9 cellular contexts compared by ENCODE assay signal in genomic region chr7:5847291-5847690, GRCh38. TPM values are rescaled to one million over a fixed set of nuclear protein-coding genes. Genes with fewer than 3 reads are reported as not detected.
"Had no signal": no experiment of that assay in that cellular context is flagged by ENCODE, and none has a peak within 500 bp of the region (broad histone marks: within the 10 kb centered on the region; RNA-seq: fewer than 3 reads in every experiment).

No MANE protein-coding gene starts in this region.

RNA-seq across cellular contexts. Expression of gene OCM, which starts 33.3 kb away (rescaled TPM):
- total RNA-seq: activated CD4-positive, alpha-beta T cell treated with anti-CD3 and anti-CD28 coated beads for 36 hours; activated CD8-positive, alpha-beta memory T cell treated with anti-CD3 and anti-CD28 coated beads, Interleukin-2, amount 10 ng/mL, durations not matched to agents 7 days and 5 days; activated CD8-positive, alpha-beta T cell treated with anti-CD3 and anti-CD28 coated beads, Interleukin-2, amount 10 ng/mL, durations not matched to agents 7 days and 5 days; activated T-helper 2 cell treated with anti-CD3 and anti-CD28 coated beads, Interferon-gamma antibody, Interleukin-2, Interleukin-4, amounts not matched to agents 10 μg/mL and 5 μg/mL and 100 μg/mL, durations not matched to agents 14 hours and 24 hours and 36 hours; ascending aorta; cardiac septum; T-helper 2 cell treated with Interferon-gamma antibody and Interleukin-4, amounts not matched to agents 100 ng/mL and 5 ng/mL, for 36 hours; WTC11 had no signal
- polyA plus RNA-seq: adipose tissue had no signal
